ENCODE assay signal across 8 cellular contexts in the genomic region with DNA sequence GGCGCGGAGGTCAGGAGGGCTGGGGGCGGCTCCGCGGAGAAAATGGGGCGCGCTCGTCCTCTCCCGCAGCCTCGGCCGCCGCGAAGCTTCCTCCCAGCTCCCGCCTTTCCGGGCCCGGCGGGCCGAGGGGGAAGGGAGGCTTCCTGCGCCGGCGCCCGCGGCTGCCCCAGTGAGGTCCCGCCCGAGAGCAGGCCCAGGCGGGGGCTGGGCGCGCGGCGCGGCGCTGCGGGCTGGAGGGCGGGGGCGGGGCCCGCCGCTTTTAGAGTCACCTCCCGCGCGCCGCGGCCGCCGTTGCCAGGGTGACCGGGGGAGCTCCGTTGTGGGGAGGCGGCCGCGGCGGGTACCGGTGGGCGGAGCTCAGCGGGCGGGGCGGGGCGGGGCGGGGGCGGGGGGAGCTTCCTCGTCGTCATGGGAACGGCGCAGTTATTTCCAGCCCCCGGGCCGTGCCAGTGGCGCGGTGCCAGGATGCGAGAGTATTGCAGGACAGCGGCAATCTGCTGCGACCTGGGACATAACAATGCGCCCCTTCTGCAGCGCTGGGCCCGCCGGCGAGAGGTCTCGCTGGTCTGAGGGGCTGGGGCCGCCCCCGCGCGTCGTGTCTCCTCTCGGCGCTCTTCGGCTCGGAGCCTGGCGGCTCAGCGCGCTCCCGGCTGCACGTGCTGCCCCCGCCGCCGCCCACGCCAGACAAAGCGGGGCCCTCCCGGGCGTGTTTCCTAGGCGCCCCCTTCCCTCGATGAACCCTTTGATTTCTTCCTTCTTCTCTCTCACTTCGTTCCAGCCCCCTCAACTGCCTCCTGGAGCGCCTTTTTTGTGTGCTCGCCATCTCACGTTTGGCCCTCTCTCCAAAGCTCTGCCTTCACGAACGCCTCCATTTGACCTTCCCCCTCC. TPM values are rescaled to one million over a fixed set of nuclear protein-coding genes. Genes with fewer than 3 reads are reported as not detected.
DNase-seq lines count a peak whose midpoint lies in the region; ATAC-seq and TF ChIP-seq lines count a peak whose summit lies in the region.

No MANE protein-coding gene starts in this region.

- H3K27me3 ChIP-seq in thoracic aorta (replicated peaks; ENCODE audit: insufficient read depth) = no peaks in the 10 kb centered on the region

- no peaks in the 10 kb centered on the region for H3K9me3 Mint-ChIP-seq in activated naive CD4-positive, alpha-beta T cell treated with anti-CD3 and anti-CD28 coated beads, Interleukin-2, amount 50 U/mL, for 72 hours
- H3K9me3 Mint-ChIP-seq in glutamatergic neuron (ENCODE audit: unreplicated experiment) (peaks cover 11% of the 10 kb centered on the region), osteocyte (ENCODE audit: unreplicated experiment) (no peaks in the 10 kb centered on the region)

- peak; percentile 96 for DNase-seq in GM03348 (ENCODE audit: low spot score)
- DNase-seq in HFF-Myc (ENCODE audit: extremely low read depth, low read depth) = no peak
- DNase-seq in NCI-H1048 (lab: John Stamatoyannopoulos, UW) = peak; percentile 95
- peak; percentile 89 to 90 for DNase-seq in activated naive CD4-positive, alpha-beta T cell treated with anti-CD3 and anti-CD28 coated beads, Interleukin-2, amount 50 U/mL, for 72 hours (ENCODE audit: low spot score in 2 of 2)
- peak; percentile 92 for DNase-seq in glutamatergic neuron
- DNase-seq in osteocyte (ENCODE audit: extremely low spot score, unreplicated experiment) = peak; percentile 97
- DNase-seq in thoracic aorta (ENCODE audit: low spot score) = peak; percentile 86

- H3K27ac Mint-ChIP-seq in activated naive CD4-positive, alpha-beta T cell treated with anti-CD3 and anti-CD28 coated beads, Interleukin-2, amount 50 U/mL, for 72 hours = peak overlapping the region; percentile 78 to 90
- peak overlapping the region; percentile 85 for H3K27ac Mint-ChIP-seq in glutamatergic neuron (ENCODE audit: unreplicated experiment)
- peak overlapping the region; percentile 92 for H3K27ac Mint-ChIP-seq in osteocyte (ENCODE audit: unreplicated experiment)

- H3K4me3 Mint-ChIP-seq in glutamatergic neuron (ENCODE audit: unreplicated experiment) = peak overlapping the region; percentile 95
- peak overlapping the region; percentile 83 for H3K4me3 Mint-ChIP-seq in osteocyte (ENCODE audit: unreplicated experiment)

- peak overlapping the region; percentile 56 for H3K4me3 ChIP-seq in HFF-Myc (replicated peaks; ENCODE audit: low read depth, low read length)
- peak overlapping the region; percentile 98 for H3K4me3 ChIP-seq in thoracic aorta

- peaks cover 5 to 17% of the 10 kb centered on the region in 2 donors for H3K4me1 ChIP-seq in thoracic aorta (ENCODE audit: control insufficient read depth in 1 of 2, low read depth in 2 of 2)

- peaks cover 28% of the 10 kb centered on the region for H3K4me1 Mint-ChIP-seq in glutamatergic neuron (ENCODE audit: low read depth, unreplicated experiment)
- H3K4me1 Mint-ChIP-seq in osteocyte (ENCODE audit: unreplicated experiment) = peaks cover 61% of the 10 kb centered on the region

- H3K27ac ChIP-seq in thoracic aorta = peak overlapping the region; percentile 55 to 80

- no peaks in the 10 kb centered on the region for H3K36me3 Mint-ChIP-seq in activated naive CD4-positive, alpha-beta T cell treated with anti-CD3 and anti-CD28 coated beads, Interleukin-2, amount 50 U/mL, for 72 hours
- H3K36me3 Mint-ChIP-seq in glutamatergic neuron (ENCODE audit: unreplicated experiment) = peaks cover 10% of the 10 kb centered on the region
- no peaks in the 10 kb centered on the region for H3K36me3 Mint-ChIP-seq in osteocyte (ENCODE audit: unreplicated experiment)

- peak; percentile 76 for ATAC-seq in SK-N-SH treated with all-trans-retinoic acid at 6 μM for 48 hours
- peak; percentile 83 to 90 for ATAC-seq in activated naive CD4-positive, alpha-beta T cell treated with anti-CD3 and anti-CD28 coated beads, Interleukin-2, amount 50 U/mL, for 72 hours
- peak; percentile 74 for ATAC-seq in thoracic aorta (ENCODE audit: insufficient number of reproducible peaks, low FRiP score, low read depth)

- H3K27me3 Mint-ChIP-seq in glutamatergic neuron (ENCODE audit: unreplicated experiment) = peaks cover 20% of the 10 kb centered on the region
- no peaks in the 10 kb centered on the region for H3K27me3 Mint-ChIP-seq in osteocyte (ENCODE audit: unreplicated experiment)

- H3K9me3 ChIP-seq in thoracic aorta = no peaks in the 10 kb centered on the region

- TF ChIP-seq CTCF in HFF-Myc (IDR thresholded peaks at IDR 0.05; ENCODE audit: low read depth, low read length, missing control alignments) (no peak), glutamatergic neuron (IDR thresholded peaks at IDR 0.05; ENCODE audit: partially characterized antibody, unreplicated experiment) (no peak), osteocyte (IDR thresholded peaks at IDR 0.05) (no peak), thoracic aorta (IDR thresholded peaks at IDR 0.05) (no peak)

- no peaks in the 10 kb centered on the region for H3K36me3 ChIP-seq in thoracic aorta

TF ChIP-seq in SK-N-SH treated with all-trans-retinoic acid at 6 μM for 48 hours, 23 proteins besides CTCF, POLR2A, EP300 and RAD21:
- TF ChIP-seq OSR1 (CRISPR knock-in tag; IDR thresholded peaks at IDR 0.05) = no peak; the same call in 1 of the 2 replicates
- TF ChIP-seq, protein P1, sequence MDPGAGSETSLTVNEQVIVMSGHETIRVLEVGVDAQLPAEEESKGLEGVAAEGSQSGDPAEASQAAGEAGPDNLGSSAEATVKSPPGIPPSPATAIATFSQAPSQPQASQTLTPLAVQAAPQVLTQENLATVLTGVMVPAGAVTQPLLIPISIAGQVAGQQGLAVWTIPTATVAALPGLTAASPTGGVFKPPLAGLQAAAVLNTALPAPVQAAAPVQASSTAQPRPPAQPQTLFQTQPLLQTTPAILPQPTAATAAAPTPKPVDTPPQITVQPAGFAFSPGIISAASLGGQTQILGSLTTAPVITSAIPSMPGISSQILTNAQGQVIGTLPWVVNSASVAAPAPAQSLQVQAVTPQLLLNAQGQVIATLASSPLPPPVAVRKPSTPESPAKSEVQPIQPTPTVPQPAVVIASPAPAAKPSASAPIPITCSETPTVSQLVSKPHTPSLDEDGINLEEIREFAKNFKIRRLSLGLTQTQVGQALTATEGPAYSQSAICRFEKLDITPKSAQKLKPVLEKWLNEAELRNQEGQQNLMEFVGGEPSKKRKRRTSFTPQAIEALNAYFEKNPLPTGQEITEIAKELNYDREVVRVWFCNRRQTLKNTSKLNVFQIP (CRISPR knock-in tag; IDR thresholded peaks at IDR 0.05; ENCODE audit: borderline replicate concordance, low read depth) = 0 out of 2 replicates have a peak, but pooled peaks have one; percentile 19

RNA-seq across cellular contexts. Expression of a gene that starts 16.9 kb away (rescaled TPM):
- total RNA-seq in activated naive CD4-positive, alpha-beta T cell treated with anti-CD3 and anti-CD28 coated beads, Interleukin-2, amount 50 U/mL, for 72 hours = 10 to 100 TPM; 20.3 to 68.4 TPM
- total RNA-seq in glutamatergic neuron (ENCODE audit: unreplicated experiment) (8.8 TPM), osteocyte (29.8 and 32.2 TPM in 2 replicates), thoracic aorta (10 to 100 TPM; 20.2 to 55.8 TPM)
